Comparison of ENCODE assay signal across 2 cellular contexts in the genomic region with DNA sequence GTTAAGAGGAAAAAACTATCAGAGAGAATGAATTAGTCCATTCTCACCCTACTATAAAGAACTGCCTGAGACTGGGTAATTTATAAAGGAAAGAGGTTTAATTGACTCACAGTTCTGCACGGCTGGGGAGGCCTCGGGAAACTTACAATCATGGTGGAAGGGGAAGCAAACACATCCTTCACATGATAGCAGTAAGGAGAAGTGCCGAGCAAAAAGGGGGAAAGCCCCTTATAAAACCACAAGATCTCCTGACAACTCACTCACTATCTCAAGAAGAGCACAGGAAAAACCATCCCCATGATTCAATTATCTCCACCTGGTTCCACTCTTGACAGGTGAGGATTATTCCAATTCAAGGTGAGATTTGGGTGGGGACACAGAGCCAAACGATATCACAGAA. TPM values are rescaled to one million over a fixed set of nuclear protein-coding genes. Genes with fewer than 3 reads are reported as not detected.
"Had no signal": no experiment of that assay in that cellular context is flagged by ENCODE, and none has a peak within 500 bp of the region (broad histone marks: within the 10 kb centered on the region; RNA-seq: fewer than 3 reads in every experiment).

No MANE protein-coding gene starts in this region.

RNA-seq across cellular contexts. Expression of a gene that starts 29.3 kb away (rescaled TPM):
- total RNA-seq: osteocyte had no signal
- polyA plus RNA-seq: naive thymus-derived CD8-positive, alpha-beta T cell had no signal
